8 cellular contexts compared by ENCODE assay signal in genomic region chr2:239290618-239291504, GRCh38.
DNase-seq lines count a peak whose midpoint lies in the region; ATAC-seq and TF ChIP-seq lines count a peak whose summit lies in the region.

No MANE protein-coding gene starts in this region.

- H3K27ac ChIP-seq in H9 (ENCODE audit: insufficient read length, low read depth, low read length): no peak overlapping the region
- H3K27ac ChIP-seq in skeletal muscle tissue (ENCODE audit: low read depth, low read length): peak overlapping the region; percentile 90

- peak; percentile 8 for ATAC-seq in WTC11
- peak; percentile 73 to 91 for ATAC-seq in left cardiac atrium
- ATAC-seq in activated T-cell treated with anti-CD3 and anti-CD28 coated beads, Interleukin-2, amount 50 U/mL, for 4 hours: no peak
- ATAC-seq in HG03439 (IDR thresholded peaks at IDR 0.05; ENCODE audit: unreplicated experiment): no peak

- H3K4me2 ChIP-seq in H9 (ENCODE audit: insufficient read depth, insufficient read length, low read length): no peak overlapping the region

- no peak overlapping the region for H2BK120ac ChIP-seq in H9 (ENCODE audit: low read depth, low read length, poor library complexity, severe bottlenecking)

- no peak overlapping the region for H2BK20ac ChIP-seq in H9 (ENCODE audit: low read depth, low read length, poor library complexity, severe bottlenecking)

- H3K4me3 Mint-ChIP-seq in H9 (peak overlapping the region; percentile 17 to 47; a peak in 4 of 5 replicates), WTC11 (0 out of 2 replicates have a peak overlapping the region, but pooled peaks have one; percentile 31)
- no peak overlapping the region for H3K4me3 Mint-ChIP-seq in activated T-cell treated with anti-CD3 and anti-CD28 coated beads, Interleukin-2, amount 50 U/mL, for 4 hours

- no peak overlapping the region for H4K8ac ChIP-seq in H9 (replicated peaks; ENCODE audit: insufficient read length, low read depth, low read length)

- peaks cover 75 to 83% of the 10 kb centered on the region in 2 experiments for H3K4me1 Mint-ChIP-seq in H9
- peaks cover 88% of the 10 kb centered on the region for H3K4me1 Mint-ChIP-seq in WTC11
- H3K4me1 Mint-ChIP-seq in activated T-cell treated with anti-CD3 and anti-CD28 coated beads, Interleukin-2, amount 50 U/mL, for 4 hours (ENCODE audit: low read depth): peaks cover 78% of the 10 kb centered on the region

- peak overlapping the region; percentile 6 for H4K91ac ChIP-seq in H9 (ENCODE audit: insufficient read length, low read depth, low read length)

- H3K9me3 Mint-ChIP-seq in H9 (no peaks in the 10 kb centered on the region; a peak in 1 of 5 replicates), WTC11 (no peaks in the 10 kb centered on the region)
- H3K9me3 Mint-ChIP-seq in activated T-cell treated with anti-CD3 and anti-CD28 coated beads, Interleukin-2, amount 50 U/mL, for 4 hours: no peaks in the 10 kb centered on the region

- H3K36me3 Mint-ChIP-seq in H9 (ENCODE audit: insufficient read depth in 1 of 3, low read depth in 3 of 3) (no peaks in the 10 kb centered on the region), WTC11 (no peaks in the 10 kb centered on the region)
- H3K36me3 Mint-ChIP-seq in activated T-cell treated with anti-CD3 and anti-CD28 coated beads, Interleukin-2, amount 50 U/mL, for 4 hours (ENCODE audit: insufficient read depth): peaks cover 17% of the 10 kb centered on the region

- no peak overlapping the region for H3K9ac ChIP-seq in H9 (ENCODE audit: extremely low read depth, insufficient read length, low read length)
- H3K9ac ChIP-seq in skeletal muscle tissue (ENCODE audit: low read depth in 1 of 3, low read length in 3 of 3): peak overlapping the region; percentile 57 to 69 (median 65)

- peak overlapping the region; percentile 47 for H2AK5ac ChIP-seq in H9 (ENCODE audit: insufficient read length, low read length)

- TF ChIP-seq CTCF in H9 (conservative IDR thresholded peaks at IDR 0.05) (peak; percentile 21; the same call in 1 of the 3 replicates), WTC11 (IDR thresholded peaks at IDR 0.05) (no peak)

- no peak overlapping the region for H3K56ac ChIP-seq in H9 (ENCODE audit: insufficient read length, low read depth, low read length)

- no peak overlapping the region for H3T11ph ChIP-seq in H9 (ENCODE audit: low read length)

- no peak overlapping the region for H2AFZ ChIP-seq in H9 (ENCODE audit: low read length)

- H2BK12ac ChIP-seq in H9 (ENCODE audit: insufficient read length, low read depth, low read length): peak overlapping the region; percentile 5

- H3K14ac ChIP-seq in H9 (ENCODE audit: insufficient read depth, low read length): peak overlapping the region; percentile 69

- H3K4ac ChIP-seq in H9 (ENCODE audit: low read depth, low read length): no peak overlapping the region

- H3K27ac Mint-ChIP-seq in H9 (peak overlapping the region; percentile 90 to 97 (median 92)), WTC11 (peak overlapping the region; percentile 80)

- no peaks in the 10 kb centered on the region for H3K27me3 ChIP-seq in H9 (ENCODE audit: insufficient read depth, low read length)
- H3K27me3 ChIP-seq in skeletal muscle tissue (ENCODE audit: control insufficient read depth in 3 of 3, insufficient read depth in 3 of 3, low read length in 3 of 3): no peaks in the 10 kb centered on the region

- DNase-seq in H9 (no peak), WTC11 (ENCODE audit: low spot score) (peak; percentile 13), left cardiac atrium (peak; percentile 54), GM19238 (ENCODE audit: insufficient read length, low spot score) (no peak)
- no peak for DNase-seq in activated T-cell treated with anti-CD3 and anti-CD28 coated beads, Interleukin-2, amount 50 U/mL, for 4 hours
- no peak for DNase-seq in stimulated activated CD4-positive, alpha-beta T cell treated with anti-CD3 and anti-CD28 coated beads, Interleukin-2, amount 100 ng/mL, for 48 hours

- peak overlapping the region; percentile 84 for H3K18ac ChIP-seq in H9 (ENCODE audit: insufficient read length, low read depth, low read length)

- H3K4me1 ChIP-seq in H9 (ENCODE audit: insufficient read depth, low read length): peaks cover 14% of the 10 kb centered on the region; the same call in 1 of the 2 replicates
- H3K4me1 ChIP-seq in skeletal muscle tissue (ENCODE audit: control insufficient read depth in 3 of 3, insufficient read depth in 3 of 3, low read length in 3 of 3): peaks cover 83 to 89% (median 87%) of the 10 kb centered on the region in 3 donors

- intact Hi-C loops in left cardiac atrium (cut with DNase I): no loop called here

- no peaks in the 10 kb centered on the region for H3K79me1 ChIP-seq in H9 (ENCODE audit: insufficient read depth, low read depth, low read length, poor library complexity, severe bottlenecking)

- POLR2A ChIA-PET in WTC11 (lab: Charles Lee): interaction anchor here (0.9 kb wide), 1 partner anchor 110 kb away, joined by 4 read pairs; the partner anchor contains the start of gene HDAC4

- H4K5ac ChIP-seq in H9 (ENCODE audit: insufficient read length, low read depth, low read length): peak overlapping the region; percentile 83

- 100% methylated on average over 5 of the region's 40 CpGs for WGBS in H9 (ENCODE audit: extremely low coverage, insufficient read length, low lambda C conversion rate)

- CTCF ChIA-PET in WTC11 (lab: Charles Lee): interaction anchor here (1.2 to 1.9 kb wide), 3 partner anchors 14 to 100 kb away, joined by 3 to 5 read pairs (median 5); no protein-coding TSS in a partner anchor

- H3K4me3 ChIP-seq in skeletal muscle tissue (ENCODE audit: low read length in 3 of 3): peak overlapping the region in 2 of 3 donors; percentile 41 to 56

- H3K9me3 ChIP-seq in H9 (ENCODE audit: control insufficient read depth, low read depth, low read length): no peaks in the 10 kb centered on the region
- no peaks in the 10 kb centered on the region for H3K9me3 ChIP-seq in skeletal muscle tissue (ENCODE audit: control insufficient read depth in 3 of 3, low read length in 3 of 3)

- peaks cover 2% of the 10 kb centered on the region; the same call in 1 of the 2 replicates for H3K79me2 ChIP-seq in H9 (ENCODE audit: insufficient read depth, low read length)

- peaks cover 0 to 4% (median 0%) of the 10 kb centered on the region in 3 donors for H3K36me3 ChIP-seq in skeletal muscle tissue (ENCODE audit: control insufficient read depth in 3 of 3, insufficient read depth in 3 of 3, low read length in 3 of 3)

- no peaks in the 10 kb centered on the region for H3K23me2 ChIP-seq in H9 (ENCODE audit: insufficient read length, low read depth, low read length, poor library complexity, severe bottlenecking)

- no peak overlapping the region for H3K23ac ChIP-seq in H9 (ENCODE audit: insufficient read length, low read depth, low read length)

- H3K27me3 Mint-ChIP-seq in H9 (ENCODE audit: low read depth) (no peaks in the 10 kb centered on the region), WTC11 (ENCODE audit: low read depth) (no peaks in the 10 kb centered on the region)
- no peaks in the 10 kb centered on the region for H3K27me3 Mint-ChIP-seq in activated T-cell treated with anti-CD3 and anti-CD28 coated beads, Interleukin-2, amount 50 U/mL, for 4 hours (ENCODE audit: low read depth)

- peaks cover 2% of the 10 kb centered on the region for H4K20me1 ChIP-seq in H9 (ENCODE audit: control insufficient read depth, insufficient read depth, insufficient read length)

- no peak overlapping the region for H2BK5ac ChIP-seq in H9 (ENCODE audit: insufficient read length, low read length)

- no peak overlapping the region for H2BK15ac ChIP-seq in H9 (ENCODE audit: low read depth, low read length)

TF ChIP-seq in WTC11, 78 proteins besides CTCF, POLR2A, EP300 and RAD21 (continues in another document):
- TF ChIP-seq ZSCAN18 (CRISPR knock-in tag; IDR thresholded peaks at IDR 0.05) (no peak), CREM (CRISPR knock-in tag; IDR thresholded peaks at IDR 0.05) (no peak), AR (CRISPR knock-in tag; IDR thresholded peaks at IDR 0.05) (no peak), E2F5 (CRISPR knock-in tag; IDR thresholded peaks at IDR 0.05) (no peak), ZNF396 (CRISPR knock-in tag; IDR thresholded peaks at IDR 0.05; ENCODE audit: borderline replicate concordance) (no peak)

Comparison
In these comparisons a context has a peak if more than half of its experiments do, and no peak if none do; other contexts are left out.
1. DNase-seq: peak in WTC11 (single experiment) and left cardiac atrium (single experiment); none in H9 (single experiment), activated T-cell treated with anti-CD3 and anti-CD28 coated beads, Interleukin-2, amount 50 U/mL, for 4 hours (single experiment), GM19238 (single experiment) and stimulated activated CD4-positive, alpha-beta T cell treated with anti-CD3 and anti-CD28 coated beads, Interleukin-2, amount 100 ng/mL, for 48 hours (0 of 2).
2. ATAC-seq: peak in WTC11 (single experiment) and left cardiac atrium (2 of 2); none in activated T-cell treated with anti-CD3 and anti-CD28 coated beads, Interleukin-2, amount 50 U/mL, for 4 hours (0 of 2) and HG03439 (single experiment).